ENCODE assay signal across 8 cellular contexts in the genomic region with DNA sequence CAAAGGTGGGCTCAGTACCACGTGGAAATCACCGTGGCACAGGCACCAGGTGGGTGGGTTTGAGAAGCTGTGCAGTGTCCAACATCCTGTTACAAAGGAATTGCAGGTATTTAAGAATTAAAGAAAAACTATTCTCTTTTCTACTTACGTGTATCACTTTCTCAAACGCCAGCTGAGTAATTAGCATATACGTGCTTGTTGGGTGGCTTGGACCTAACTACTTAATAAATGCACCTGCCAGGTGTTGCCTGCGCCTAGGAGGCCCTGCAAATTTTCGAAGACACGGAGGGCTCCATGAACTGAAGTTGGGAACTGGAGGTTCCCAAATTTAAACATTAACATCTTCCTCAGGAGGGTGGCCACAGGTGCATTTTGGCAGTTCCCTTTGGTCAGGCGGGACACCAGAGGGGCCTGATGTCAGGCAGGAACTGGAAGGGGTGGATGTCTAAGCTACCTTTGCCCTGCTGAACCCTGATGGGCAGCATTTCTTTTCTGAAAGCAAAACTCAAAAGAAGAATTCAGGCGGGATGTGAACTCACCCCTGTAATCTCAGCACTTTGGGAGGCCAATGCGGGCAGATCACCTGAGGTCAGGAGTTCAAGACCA.
DNase-seq lines count a peak whose midpoint lies in the region; ATAC-seq and TF ChIP-seq lines count a peak whose summit lies in the region.

No MANE protein-coding gene starts in this region.

- no peak overlapping the region for H3K27ac ChIP-seq in A673 (ENCODE audit: low read depth, low read length, poor library complexity, severe bottlenecking)
- no peak overlapping the region for H3K27ac ChIP-seq in GM23338 (ENCODE audit: low read depth)
- H3K27ac ChIP-seq in mesenchymal stem cell (ENCODE audit: low read length, poor library complexity, severe bottlenecking) = no peak overlapping the region

- H3K18ac ChIP-seq in mesenchymal stem cell (ENCODE audit: low read depth in 1 of 2, low read length in 2 of 2) = no peak overlapping the region

- H3K4me1 Mint-ChIP-seq in GM23338 = peaks cover 2% of the 10 kb centered on the region; the same call in 2 of the 3 replicates
- peaks cover 2% of the 10 kb centered on the region for H3K4me1 Mint-ChIP-seq in activated CD4-positive, alpha-beta memory T cell treated with anti-CD3 and anti-CD28 coated beads for 36 hours (ENCODE audit: low read depth)

- no peak overlapping the region for H4K91ac ChIP-seq in mesenchymal stem cell (ENCODE audit: low read length)

- H2AK5ac ChIP-seq in mesenchymal stem cell (ENCODE audit: low read length, severe bottlenecking) = no peak overlapping the region

- no peak overlapping the region for H4K8ac ChIP-seq in mesenchymal stem cell (ENCODE audit: low read length)

- H3K79me2 ChIP-seq in GM23338 (replicated peaks; ENCODE audit: insufficient read depth) = no peaks in the 10 kb centered on the region

- H3K27ac Mint-ChIP-seq in GM23338 = no peak overlapping the region
- no peak overlapping the region for H3K27ac Mint-ChIP-seq in activated CD4-positive, alpha-beta memory T cell treated with anti-CD3 and anti-CD28 coated beads for 36 hours

- peaks cover 24% of the 10 kb centered on the region for H3K27me3 Mint-ChIP-seq in GM23338 (ENCODE audit: insufficient read depth, low read depth, poor library complexity)
- H3K27me3 Mint-ChIP-seq in activated CD4-positive, alpha-beta memory T cell treated with anti-CD3 and anti-CD28 coated beads for 36 hours = peaks cover 9% of the 10 kb centered on the region

- no peak overlapping the region for H3K14ac ChIP-seq in mesenchymal stem cell (ENCODE audit: low read length in 2 of 2)

- POLR2A ChIA-PET in A673 (lab: Charles Lee; ENCODE audit: low non-redundant PET) = interaction anchor here (0.6 kb wide), 1 partner anchor 272 kb away, joined by 6 read pairs; no protein-coding TSS in a partner anchor
- POLR2A ChIA-PET in activated CD4-positive, alpha-beta memory T cell treated with anti-CD3 and anti-CD28 coated beads for 36 hours (lab: Charles Lee) = no interaction called here

- H3K36me3 ChIP-seq in A673 (ENCODE audit: insufficient read depth, low read length, poor library complexity, severe bottlenecking) (no peaks in the 10 kb centered on the region), GM23338 (ENCODE audit: insufficient read depth) (no peaks in the 10 kb centered on the region), mesenchymal stem cell (ENCODE audit: control insufficient read depth in 1 of 2, insufficient read depth in 2 of 2, low read depth in 1 of 2, low read length in 2 of 2) (no peaks in the 10 kb centered on the region)

- no TSS peak for BruUV-seq in A673 (replicated peaks; lab: Mats Ljungman, UMichigan)

- intact Hi-C loops in A673 (cut with micrococcal nuclease; ENCODE audit: unreplicated experiment) = loop anchor here (1.0 to 5.0 kb wide), 2 partner anchors 57 to 171 kb away; no protein-coding TSS in a partner anchor
- intact Hi-C loops in activated CD4-positive, alpha-beta memory T cell treated with anti-CD3 and anti-CD28 coated beads for 36 hours (cut with micrococcal nuclease) = loop anchor here (1.0 to 10.0 kb wide), 4 partner anchors 37 to 379 kb away; partner anchors contain the start of gene POLR2D

- H3K4me1 ChIP-seq in A673 (ENCODE audit: insufficient read depth, low read length, poor library complexity, severe bottlenecking) (no peaks in the 10 kb centered on the region), GM23338 (ENCODE audit: insufficient read depth) (no peaks in the 10 kb centered on the region), mesenchymal stem cell (ENCODE audit: control insufficient read depth, insufficient read depth, low read depth, low read length) (peaks cover 15% of the 10 kb centered on the region)

- 48% methylated on average over 11 of the region's 11 CpGs for WGBS in mesenchymal stem cell

- peak overlapping the region; percentile 73 for H3K4me3 Mint-ChIP-seq in GM23338
- peak overlapping the region; percentile 68 for H3K4me3 Mint-ChIP-seq in activated CD4-positive, alpha-beta memory T cell treated with anti-CD3 and anti-CD28 coated beads for 36 hours

- H3K9me2 ChIP-seq in GM23338 (ENCODE audit: insufficient read depth) = no peaks in the 10 kb centered on the region

- H3F3A ChIP-seq in GM23338 (replicated peaks; ENCODE audit: low read depth) = no peaks in the 10 kb centered on the region

- H3K4me3 ChIP-seq in A673 (ENCODE audit: low read depth, low read length, poor library complexity, severe bottlenecking) (peak overlapping the region; percentile 85), GM23338 (peak overlapping the region; percentile 88), mesenchymal stem cell (ENCODE audit: insufficient read depth in 1 of 2, low read depth in 1 of 2, low read length in 2 of 2) (peak overlapping the region in 1 of 2 experiments; percentile 87)

- H3K27me3 ChIP-seq in A673 (replicated peaks; ENCODE audit: insufficient read depth, low read depth, low read length, poor library complexity) = no peaks in the 10 kb centered on the region
- H3K27me3 ChIP-seq in GM23338 (ENCODE audit: insufficient read depth) = peaks cover 23% of the 10 kb centered on the region
- peaks cover 5 to 6% of the 10 kb centered on the region in 2 experiments for H3K27me3 ChIP-seq in mesenchymal stem cell (ENCODE audit: control insufficient read depth in 1 of 2, insufficient read depth in 1 of 2, low read length in 2 of 2)

- ATAC-seq in GM23338 (peak; percentile 4), HG02610 (IDR thresholded peaks at IDR 0.05; ENCODE audit: unreplicated experiment) (no peak), HG03378 (IDR thresholded peaks at IDR 0.05; ENCODE audit: unreplicated experiment) (no peak)

- H3K4ac ChIP-seq in mesenchymal stem cell (ENCODE audit: low read depth in 1 of 2, low read length in 2 of 2) = no peak overlapping the region

- H3K9me3 ChIP-seq in A673 (ENCODE audit: low read depth, low read length, poor library complexity, severe bottlenecking) (no peaks in the 10 kb centered on the region), mesenchymal stem cell (ENCODE audit: control insufficient read depth, low read length) (no peaks in the 10 kb centered on the region)

- H3K36me3 Mint-ChIP-seq in GM23338 (ENCODE audit: low read depth) = no peaks in the 10 kb centered on the region
- no peaks in the 10 kb centered on the region for H3K36me3 Mint-ChIP-seq in activated CD4-positive, alpha-beta memory T cell treated with anti-CD3 and anti-CD28 coated beads for 36 hours

- no peak overlapping the region for H3K23ac ChIP-seq in mesenchymal stem cell (ENCODE audit: low read length in 2 of 2)

- no peak overlapping the region for H2BK120ac ChIP-seq in mesenchymal stem cell (ENCODE audit: low read depth, low read length)

- H3K4me2 ChIP-seq in GM23338 = peak overlapping the region; percentile 91
- H3K4me2 ChIP-seq in mesenchymal stem cell (ENCODE audit: low read length, poor library complexity, severe bottlenecking) = peak overlapping the region; percentile 100

- CTCF ChIA-PET in A673 (lab: Charles Lee) = interaction anchor here (0.6 to 1.1 kb wide), 2 partner anchors 170 to 191 kb away, joined by 3 read pairs; no protein-coding TSS in a partner anchor
- CTCF ChIA-PET in activated CD4-positive, alpha-beta memory T cell treated with anti-CD3 and anti-CD28 coated beads for 36 hours (lab: Charles Lee) = interaction anchor here (0.6 to 1.8 kb wide), 5 partner anchors 27 to 642 kb away, joined by 3 to 7 read pairs (median 4); no protein-coding TSS in a partner anchor

- no peaks in the 10 kb centered on the region for H3K9me3 Mint-ChIP-seq in GM23338
- H3K9me3 Mint-ChIP-seq in activated CD4-positive, alpha-beta memory T cell treated with anti-CD3 and anti-CD28 coated beads for 36 hours = no peaks in the 10 kb centered on the region

- H2AFZ ChIP-seq in GM23338 (peak overlapping the region; percentile 19; the same call in 1 of the 2 replicates), mesenchymal stem cell (ENCODE audit: low read depth, low read length) (no peak overlapping the region)

- H2BK15ac ChIP-seq in mesenchymal stem cell (ENCODE audit: low read depth, poor library complexity, severe bottlenecking) = no peak overlapping the region

- H3K9ac ChIP-seq in mesenchymal stem cell (ENCODE audit: low read length) = no peak overlapping the region

- H3K79me1 ChIP-seq in mesenchymal stem cell (replicated peaks; ENCODE audit: low read length, poor library complexity, severe bottlenecking) = no peaks in the 10 kb centered on the region

- no peak overlapping the region for H2BK5ac ChIP-seq in mesenchymal stem cell (ENCODE audit: low read depth, low read length, poor library complexity, severe bottlenecking)

- DNase-seq in A673 (ENCODE audit: low spot score) (no peak), GM23338 (ENCODE audit: low spot score) (no peak), mesenchymal stem cell (no peak), cerebellar nuclear complex (lab: John Stamatoyannopoulos, UW) (no peak), NCI-H82 treated with DMSO at 0.1 percent for 48 hours (lab: John Stamatoyannopoulos, UW; ENCODE audit: unreplicated experiment) (no peak)
- no peak for DNase-seq in activated CD4-positive, alpha-beta memory T cell treated with anti-CD3 and anti-CD28 coated beads for 36 hours

- no peak overlapping the region for H2BK12ac ChIP-seq in mesenchymal stem cell (ENCODE audit: low read length in 2 of 2)

- H4K20me1 ChIP-seq in GM23338 (replicated peaks; ENCODE audit: insufficient read depth) = no peaks in the 10 kb centered on the region

- TF ChIP-seq CTCF in A673 (conservative IDR thresholded peaks at IDR 0.05; ENCODE audit: low read depth, low read length) = peak; percentile 8
- TF ChIP-seq CTCF in GM23338 (conservative IDR thresholded peaks at IDR 0.05; ENCODE audit: low read depth in 2 of 2) = no peak

TF ChIP-seq in GM23338, 12 proteins besides CTCF, POLR2A, EP300 and RAD21 (continues in another document):
- TF ChIP-seq JUNB (IDR thresholded peaks at IDR 0.05; ENCODE audit: unreplicated experiment) = no peak
- no peak for TF ChIP-seq NANOG (IDR thresholded peaks at IDR 0.05; ENCODE audit: borderline replicate concordance)
- TF ChIP-seq EZH2 (IDR thresholded peaks at IDR 0.05; ENCODE audit: low read depth, unreplicated experiment) = no peak
